ENCODE assay signal across 1 cellular context in genomic region chr9:20394928-20395327, GRCh38.
TF ChIP-seq lines count a peak whose summit lies in the region.

No MANE protein-coding gene starts in this region.

TF ChIP-seq in IMR-90, 13 proteins besides CTCF, POLR2A, EP300 and RAD21:
- TF ChIP-seq, protein P1, sequence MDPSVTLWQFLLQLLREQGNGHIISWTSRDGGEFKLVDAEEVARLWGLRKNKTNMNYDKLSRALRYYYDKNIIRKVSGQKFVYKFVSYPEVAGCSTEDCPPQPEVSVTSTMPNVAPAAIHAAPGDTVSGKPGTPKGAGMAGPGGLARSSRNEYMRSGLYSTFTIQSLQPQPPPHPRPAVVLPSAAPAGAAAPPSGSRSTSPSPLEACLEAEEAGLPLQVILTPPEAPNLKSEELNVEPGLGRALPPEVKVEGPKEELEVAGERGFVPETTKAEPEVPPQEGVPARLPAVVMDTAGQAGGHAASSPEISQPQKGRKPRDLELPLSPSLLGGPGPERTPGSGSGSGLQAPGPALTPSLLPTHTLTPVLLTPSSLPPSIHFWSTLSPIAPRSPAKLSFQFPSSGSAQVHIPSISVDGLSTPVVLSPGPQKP (IDR thresholded peaks at IDR 0.05; ENCODE audit: borderline replicate concordance, low read depth, low read length): no peak
